Comparison of ENCODE assay signal across 21 cellular contexts in the genomic region with DNA sequence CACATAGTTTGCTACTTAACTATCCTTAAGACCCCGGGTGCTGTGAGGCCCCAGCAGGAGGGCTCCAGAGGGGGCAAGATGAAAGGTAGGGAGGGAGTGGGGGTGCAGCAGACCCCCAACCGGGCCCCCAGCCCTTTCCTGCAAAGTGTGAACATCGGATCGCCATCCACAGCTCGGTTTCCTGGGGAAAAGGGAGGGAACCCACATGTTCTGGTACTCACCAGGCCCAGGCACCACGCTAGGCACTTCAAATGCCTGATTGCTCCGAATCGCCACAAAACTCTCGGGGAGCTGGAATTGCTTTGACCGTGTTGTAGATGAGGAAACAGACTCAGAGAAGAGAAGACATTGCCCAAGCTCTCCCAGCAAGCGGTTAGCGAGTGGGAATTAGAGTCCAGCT.
DNase-seq lines count a peak whose midpoint lies in the region; ATAC-seq and TF ChIP-seq lines count a peak whose summit lies in the region.
"Had no signal": no experiment of that assay in that cellular context is flagged by ENCODE, and none has a peak within 500 bp of the region (broad histone marks: within the 10 kb centered on the region; RNA-seq: fewer than 3 reads in every experiment).

No MANE protein-coding gene starts in this region.

- H4K91ac ChIP-seq in H9 (ENCODE audit: insufficient read length, low read depth, low read length) = no peak overlapping the region

- H4K5ac ChIP-seq in H9 (ENCODE audit: insufficient read length, low read depth, low read length) = no peak overlapping the region

- no peaks in the 10 kb centered on the region for H4K20me1 ChIP-seq in H9 (ENCODE audit: control insufficient read depth, insufficient read depth, insufficient read length)

- H3K9me3 ChIP-seq in testis = no peaks in the 10 kb centered on the region
- H3K9me3 ChIP-seq in H9 (ENCODE audit: control insufficient read depth, low read depth, low read length) = no peaks in the 10 kb centered on the region

- H3K36me3 Mint-ChIP-seq in activated CD4-positive, alpha-beta memory T cell treated with anti-CD3 and anti-CD28 coated beads, Interleukin-2, amount 10 ng/mL, durations not matched to agents 7 days and 5 days (ENCODE audit: low read depth) = no peaks in the 10 kb centered on the region
- no peaks in the 10 kb centered on the region for H3K36me3 Mint-ChIP-seq in activated CD4-positive, alpha-beta memory T cell treated with anti-CD3 and anti-CD28 coated beads for 36 hours
- no peaks in the 10 kb centered on the region; a peak in 2 of 7 replicates for H3K36me3 Mint-ChIP-seq in H9 (ENCODE audit: insufficient read depth in 1 of 3, low read depth in 3 of 3)
- H3K36me3 Mint-ChIP-seq: IgD-negative memory B cell had no signal

- H3K36me3 ChIP-seq in H7 (replicated peaks; ENCODE audit: control insufficient read depth, insufficient read depth, low read length) = no peaks in the 10 kb centered on the region
- no peaks in the 10 kb centered on the region for H3K36me3 ChIP-seq in testis (ENCODE audit: low read depth, missing control alignments)

- H3K14ac ChIP-seq in H9 (ENCODE audit: insufficient read depth, low read length) = no peak overlapping the region

- no peak overlapping the region for H2AK5ac ChIP-seq in H9 (ENCODE audit: insufficient read length, low read length)

- no peak for TF ChIP-seq POLR2A in testis (IDR thresholded peaks at IDR 0.05)

- H3K4me1 Mint-ChIP-seq in activated CD4-positive, alpha-beta memory T cell treated with anti-CD3 and anti-CD28 coated beads, Interleukin-2, amount 10 ng/mL, durations not matched to agents 7 days and 5 days = no peaks in the 10 kb centered on the region
- H3K4me1 Mint-ChIP-seq in activated CD4-positive, alpha-beta memory T cell treated with anti-CD3 and anti-CD28 coated beads for 36 hours (ENCODE audit: low read depth) = no peaks in the 10 kb centered on the region
- peaks cover 8% of the 10 kb centered on the region in 2 experiments for H3K4me1 Mint-ChIP-seq in H9
- H3K4me1 Mint-ChIP-seq: IgD-negative memory B cell had no signal

- H3K9me3 Mint-ChIP-seq in activated CD4-positive, alpha-beta memory T cell treated with anti-CD3 and anti-CD28 coated beads, Interleukin-2, amount 10 ng/mL, durations not matched to agents 7 days and 5 days = no peaks in the 10 kb centered on the region
- H3K9me3 Mint-ChIP-seq in activated CD4-positive, alpha-beta memory T cell treated with anti-CD3 and anti-CD28 coated beads for 36 hours = no peaks in the 10 kb centered on the region
- no peaks in the 10 kb centered on the region; a peak in 1 of 5 replicates for H3K9me3 Mint-ChIP-seq in H9
- H3K9me3 Mint-ChIP-seq: IgD-negative memory B cell had no signal

- no peak overlapping the region for H3K18ac ChIP-seq in H9 (ENCODE audit: insufficient read length, low read depth, low read length)

- no peak overlapping the region for H3K56ac ChIP-seq in H9 (ENCODE audit: insufficient read length, low read depth, low read length)

- WGBS in testis, 2 donors = 79 to 81% methylated on average over 12 of the region's 12 CpGs
- no CpG with 5 or more reads among the region's 12 CpGs for WGBS in H9 (ENCODE audit: extremely low coverage, insufficient read length, low lambda C conversion rate)

- no peak overlapping the region for H3K4me2 ChIP-seq in H9 (ENCODE audit: insufficient read depth, insufficient read length, low read length)

- H2BK120ac ChIP-seq in H9 (ENCODE audit: low read depth, low read length, poor library complexity, severe bottlenecking) = no peak overlapping the region

- H3K27ac ChIP-seq in testis (no peak overlapping the region), H9 (ENCODE audit: insufficient read length, low read depth, low read length) (no peak overlapping the region)

- no peak overlapping the region for H2BK5ac ChIP-seq in H9 (ENCODE audit: insufficient read length, low read length)

- no peak overlapping the region for H3K23ac ChIP-seq in H9 (ENCODE audit: insufficient read length, low read depth, low read length)

- no peak overlapping the region for H3K9ac ChIP-seq in H9 (ENCODE audit: extremely low read depth, insufficient read length, low read length)

- ATAC-seq in GM21737 (IDR thresholded peaks at IDR 0.05; ENCODE audit: unreplicated experiment) (no peak), GM18858 (IDR thresholded peaks at IDR 0.05; ENCODE audit: unreplicated experiment) (no peak)
- ATAC-seq: Panc1, Right ventricle myocardium inferior had no signal

- no peak overlapping the region for H2BK15ac ChIP-seq in H9 (ENCODE audit: low read depth, low read length)

- H2AFZ ChIP-seq in H9 (ENCODE audit: low read length) = no peak overlapping the region

- H3T11ph ChIP-seq in H9 (ENCODE audit: low read length) = no peak overlapping the region

- peak; percentile 7 for DNase-seq in activated CD4-positive, alpha-beta memory T cell treated with anti-CD3 and anti-CD28 coated beads, Interleukin-2, amount 10 ng/mL, durations not matched to agents 7 days and 5 days
- no peak for DNase-seq in activated CD4-positive, alpha-beta memory T cell treated with anti-CD3 and anti-CD28 coated beads for 36 hours
- DNase-seq in H7 (peak; percentile 17), mesenteric fat pad (ENCODE audit: low spot score) (peak; percentile 45), testis (peak; percentile 9), H9 (no peak)
- DNase-seq: 8988T, C1 segment of cervical spinal cord, DMS79 treated with DMSO at 0.1 percent for 48 hours, Kasumi-1, MM.1S, NCI-H1092 treated with DMSO at 0.1 percent for 48 hours, NCI-H1694, NCI-H2107, NCI-H2227 treated with DMSO at 0.1 percent for 48 hours, NCI-H524 had no signal

- no peaks in the 10 kb centered on the region for H3K23me2 ChIP-seq in H9 (ENCODE audit: insufficient read length, low read depth, low read length, poor library complexity, severe bottlenecking)

- no peak overlapping the region for H2BK12ac ChIP-seq in H9 (ENCODE audit: insufficient read length, low read depth, low read length)

- no peaks in the 10 kb centered on the region for H3K79me1 ChIP-seq in H9 (ENCODE audit: insufficient read depth, low read depth, low read length, poor library complexity, severe bottlenecking)

- no peaks in the 10 kb centered on the region for H3K27me3 Mint-ChIP-seq in activated CD4-positive, alpha-beta memory T cell treated with anti-CD3 and anti-CD28 coated beads, Interleukin-2, amount 10 ng/mL, durations not matched to agents 7 days and 5 days
- H3K27me3 Mint-ChIP-seq in activated CD4-positive, alpha-beta memory T cell treated with anti-CD3 and anti-CD28 coated beads for 36 hours = peaks cover 4% of the 10 kb centered on the region
- H3K27me3 Mint-ChIP-seq in H9 (ENCODE audit: low read depth) = peaks cover 15% of the 10 kb centered on the region

- H3K27ac Mint-ChIP-seq in activated CD4-positive, alpha-beta memory T cell treated with anti-CD3 and anti-CD28 coated beads, Interleukin-2, amount 10 ng/mL, durations not matched to agents 7 days and 5 days = no peak overlapping the region
- no peak overlapping the region for H3K27ac Mint-ChIP-seq in activated CD4-positive, alpha-beta memory T cell treated with anti-CD3 and anti-CD28 coated beads for 36 hours
- H3K27ac Mint-ChIP-seq in H9 = no peak overlapping the region
- H3K27ac Mint-ChIP-seq: IgD-negative memory B cell had no signal

- TF ChIP-seq CTCF in testis (IDR thresholded peaks at IDR 0.05) (no peak), H9 (conservative IDR thresholded peaks at IDR 0.05) (no peak)

- H3K4me1 ChIP-seq in testis (peaks cover 3% of the 10 kb centered on the region), H9 (ENCODE audit: insufficient read depth, low read length) (peaks cover 2% of the 10 kb centered on the region; the same call in 1 of the 2 replicates)

- no peak overlapping the region for H4K8ac ChIP-seq in H9 (replicated peaks; ENCODE audit: insufficient read length, low read depth, low read length)

- H2BK20ac ChIP-seq in H9 (ENCODE audit: low read depth, low read length, poor library complexity, severe bottlenecking) = no peak overlapping the region

- H3K27me3 ChIP-seq in H7 (ENCODE audit: control insufficient read depth, insufficient read depth, low read length) (no peaks in the 10 kb centered on the region), testis (no peaks in the 10 kb centered on the region), H9 (ENCODE audit: insufficient read depth, low read length) (no peaks in the 10 kb centered on the region)

- H3K4ac ChIP-seq in H9 (ENCODE audit: low read depth, low read length) = no peak overlapping the region

- POLR2A ChIA-PET in activated CD4-positive, alpha-beta memory T cell treated with anti-CD3 and anti-CD28 coated beads, Interleukin-2, amount 10 ng/mL, durations not matched to agents 7 days and 5 days (lab: Charles Lee) = interaction anchor here (0.8 kb wide), 1 partner anchor 8 kb away, joined by 3 read pairs; no protein-coding TSS in a partner anchor
- POLR2A ChIA-PET in activated CD4-positive, alpha-beta memory T cell treated with anti-CD3 and anti-CD28 coated beads for 36 hours (lab: Charles Lee) = no interaction called here

- CTCF ChIA-PET in activated CD4-positive, alpha-beta memory T cell treated with anti-CD3 and anti-CD28 coated beads, Interleukin-2, amount 10 ng/mL, durations not matched to agents 7 days and 5 days (lab: Charles Lee) = no interaction called here
- CTCF ChIA-PET in activated CD4-positive, alpha-beta memory T cell treated with anti-CD3 and anti-CD28 coated beads for 36 hours (lab: Charles Lee) = no interaction called here

- H3K4me3 Mint-ChIP-seq in activated CD4-positive, alpha-beta memory T cell treated with anti-CD3 and anti-CD28 coated beads, Interleukin-2, amount 10 ng/mL, durations not matched to agents 7 days and 5 days = no peak overlapping the region
- H3K4me3 Mint-ChIP-seq in activated CD4-positive, alpha-beta memory T cell treated with anti-CD3 and anti-CD28 coated beads for 36 hours = no peak overlapping the region
- H3K4me3 Mint-ChIP-seq in H9 = no peak overlapping the region
- H3K4me3 Mint-ChIP-seq: IgD-negative memory B cell had no signal

- no peaks in the 10 kb centered on the region for H3K79me2 ChIP-seq in H9 (ENCODE audit: insufficient read depth, low read length)

- no peak overlapping the region for H3K4me3 ChIP-seq in H7 (ENCODE audit: insufficient read depth, low read depth, low read length)
- no peak overlapping the region for H3K4me3 ChIP-seq in testis

- intact Hi-C loops in activated CD4-positive, alpha-beta memory T cell treated with anti-CD3 and anti-CD28 coated beads for 36 hours (cut with micrococcal nuclease) = no loop called here
- intact Hi-C loops in testis (cut with DNase I; ENCODE audit: low total_unique reads) = no loop called here

Comparison
In these comparisons a context has a peak if more than half of its experiments do, and no peak if none do; other contexts are left out.
1. DNase-seq: peak in activated CD4-positive, alpha-beta memory T cell treated with anti-CD3 and anti-CD28 coated beads, Interleukin-2, amount 10 ng/mL, durations not matched to agents 7 days and 5 days (single experiment), H7 (single experiment), mesenteric fat pad (single experiment) and testis (single experiment); none in activated CD4-positive, alpha-beta memory T cell treated with anti-CD3 and anti-CD28 coated beads for 36 hours (single experiment) and H9 (single experiment).